ENCODE assay signal across 4 cellular contexts in the genomic region with DNA sequence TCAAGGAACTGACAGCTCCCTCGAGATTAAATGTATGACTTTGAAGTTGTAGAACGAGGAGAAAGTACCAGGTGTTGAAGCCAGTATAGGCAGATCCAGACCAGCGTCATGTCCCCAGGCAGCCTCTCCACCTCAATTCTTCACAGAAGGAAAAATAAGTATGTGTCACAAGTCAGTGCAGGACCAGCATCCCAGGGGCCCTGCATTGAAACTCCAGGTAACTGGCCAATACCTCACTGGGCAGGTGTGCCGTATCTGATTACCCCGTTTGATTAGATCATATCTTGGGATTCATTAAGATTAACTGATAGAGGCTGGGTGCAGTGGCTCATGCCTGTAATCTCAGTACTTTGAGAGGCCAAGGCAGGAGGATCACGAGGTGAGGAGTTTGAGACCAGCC.
"Had no signal": no experiment of that assay in that cellular context is flagged by ENCODE, and none has a peak within 500 bp of the region (broad histone marks: within the 10 kb centered on the region; RNA-seq: fewer than 3 reads in every experiment).

No MANE protein-coding gene starts in this region.

- DNase-seq: H9, HCEC 1CT, IMR-90 had no signal

- H3K27ac Mint-ChIP-seq: GM23338, H9 had no signal

- H3K4me2 ChIP-seq: GM23338 had no signal

- H3K9me3 Mint-ChIP-seq: GM23338, H9 had no signal

- H3K4me3 Mint-ChIP-seq: GM23338 had no signal

- H3K4me3 ChIP-seq: GM23338 had no signal
